Comparison of ENCODE assay signal across 22 cellular contexts in genomic region chr4:110512901-110513300, GRCh38. TPM values are rescaled to one million over a fixed set of nuclear protein-coding genes. Genes with fewer than 3 reads are reported as not detected.
"Had no signal": no experiment of that assay in that cellular context is flagged by ENCODE, and none has a peak within 500 bp of the region (broad histone marks: within the 10 kb centered on the region; RNA-seq: fewer than 3 reads in every experiment).

No MANE protein-coding gene starts in this region.

- H3K4me1 ChIP-seq: right atrium auricular region, testis, thyroid gland, vagina had no signal

- H3K9me3 ChIP-seq: left ventricle myocardium inferior, mucosa of descending colon, ovary, right atrium auricular region, stomach, testis, thyroid gland, transverse colon, upper lobe of left lung, vagina had no signal

- H3K36me3 ChIP-seq: left ventricle myocardium inferior, ovary, right atrium auricular region, stomach, thyroid gland, transverse colon, upper lobe of left lung, vagina had no signal

- H3K27me3 ChIP-seq: ovary, right atrium auricular region, stomach, testis, thyroid gland, transverse colon, upper lobe of left lung, vagina had no signal

- H3K4me3 ChIP-seq: left ventricle myocardium inferior, lung, mucosa of descending colon, ovary, right atrium auricular region, skin epidermis, stomach, testis, thyroid gland, transverse colon, upper lobe of left lung, vagina had no signal

- H3K27ac ChIP-seq: left ventricle myocardium inferior, ovary, right atrium auricular region, skin epidermis, stomach, testis, thyroid gland, transverse colon, upper lobe of left lung, vagina had no signal

- DNase-seq: islet precursor cell; left ventricle myocardium inferior; midbrain; mucosa of descending colon; naive thymus-derived CD4-positive, alpha-beta T cell; ovary; stimulated activated CD4-positive, alpha-beta T cell treated with anti-CD3 and anti-CD28 coated beads, Interleukin-12 subunit alpha, Interleukin-12 subunit beta, amount 100 ng/mL, for 4 hours; stimulated activated CD4-positive, alpha-beta T cell treated with anti-CD3 and anti-CD28 coated beads, Interleukin-15, amount 100 ng/mL, for 24 hours; stimulated activated CD4-positive, alpha-beta T cell treated with anti-CD3 and anti-CD28 coated beads, Interleukin-2, amount 100 ng/mL, for 24 hours; stimulated activated CD4-positive, alpha-beta T cell treated with anti-CD3 and anti-CD28 coated beads, Interleukin-4, amount 100 ng/mL, for 1 hour; stimulated activated naive B cell treated with anti-CD40 and anti-IgM and Interleukin-4, amounts not matched to agents 10 μg/mL and 1 μg/mL and 100 μg/mL, for 72 hours; stimulated activated naive CD8-positive, alpha-beta T cell treated with anti-CD3 and anti-CD28 coated beads, Interleukin-15, Interleukin-2, amounts not matched to agents 100 U/mL and 50 U/mL, for 24 hours; stomach; testis; thyroid gland; transverse colon; upper lobe of left lung had no signal

RNA-seq across cellular contexts. Expression of gene ENPEP, which starts 36.9 kb away (rescaled TPM):
- total RNA-seq: pulmonary artery endothelial cell had no signal
- polyA plus RNA-seq: naive thymus-derived CD4-positive, alpha-beta T cell had no signal
